ENCODE assay signal across 13 cellular contexts in genomic region chr14:74834682-74835392, GRCh38. TPM values are rescaled to one million over a fixed set of nuclear protein-coding genes. Genes with fewer than 3 reads are reported as not detected.
DNase-seq lines count a peak whose midpoint lies in the region; ATAC-seq, FAIRE-seq and TF ChIP-seq lines count a peak whose summit lies in the region.
"Had no signal": no experiment of that assay in that cellular context is flagged by ENCODE, and none has a peak within 500 bp of the region (broad histone marks: within the 10 kb centered on the region; RNA-seq: fewer than 3 reads in every experiment).

No MANE protein-coding gene starts in this region.

- POLR2A ChIA-PET in activated B cell treated with CpG ODN at 0.5 μM for 24 hours (lab: Charles Lee): interaction anchor here (1.1 to 3.9 kb wide), 4 partner anchors 11 to 47 kb away, joined by 3 to 13 read pairs (median 4); partner anchors contain the start of gene DLST

- no peak for ATAC-seq in activated B cell treated with CpG ODN at 0.5 μM for 24 hours (ENCODE audit: low read depth)
- ATAC-seq in sciatic nerve: no peak

- peaks cover 55% of the 10 kb centered on the region for H3K4me1 Mint-ChIP-seq in activated naive CD4-positive, alpha-beta T cell treated with anti-CD3 and anti-CD28 coated beads, Interleukin-2, amount 50 U/mL, for 24 hours
- H3K4me1 Mint-ChIP-seq in activated B cell treated with CpG ODN at 0.5 μM for 24 hours (peaks cover 52% of the 10 kb centered on the region), type B pancreatic cell (ENCODE audit: unreplicated experiment) (peaks cover 13% of the 10 kb centered on the region)

- no peak overlapping the region for H3K4me3 ChIP-seq in kidney (ENCODE audit: low read length in 2 of 2)
- H3K4me3 ChIP-seq: SJCRH30 had no signal

- peaks cover 10% of the 10 kb centered on the region for H3K36me3 Mint-ChIP-seq in activated naive CD4-positive, alpha-beta T cell treated with anti-CD3 and anti-CD28 coated beads, Interleukin-2, amount 50 U/mL, for 24 hours
- peaks cover 24% of the 10 kb centered on the region for H3K36me3 Mint-ChIP-seq in activated B cell treated with CpG ODN at 0.5 μM for 24 hours (ENCODE audit: low read depth)
- peaks cover 14% of the 10 kb centered on the region for H3K36me3 Mint-ChIP-seq in type B pancreatic cell

- no peak for DNase-seq in activated naive CD4-positive, alpha-beta T cell treated with anti-CD3 and anti-CD28 coated beads, Interleukin-2, amount 50 U/mL, for 16 hours
- DNase-seq in activated B cell treated with CpG ODN at 0.5 μM for 24 hours (no peak), kidney (no peak), type B pancreatic cell (ENCODE audit: extremely low spot score, unreplicated experiment) (no peak), sciatic nerve (ENCODE audit: low spot score) (no peak), CD1c-positive myeloid dendritic cell (ENCODE audit: extremely low spot score) (no peak), NCI-H2196 treated with DMSO at 0.1 percent for 48 hours (lab: John Stamatoyannopoulos, UW; ENCODE audit: unreplicated experiment) (no peak)
- DNase-seq: activated CD4-positive, CD25-positive, alpha-beta regulatory T cell treated with anti-CD3 and anti-CD28 coated beads, Interleukin-2, amount 50 U/mL, for 72 hours; cortex of kidney; foreskin fibroblast; NCI-H774; SJCRH30 had no signal

- peak overlapping the region; percentile 5 to 48 for H3K27ac ChIP-seq in kidney (ENCODE audit: low read depth in 2 of 2, low read length in 2 of 2)
- H3K27ac ChIP-seq: SJCRH30 had no signal

- H3K4me1 ChIP-seq in kidney (ENCODE audit: control insufficient read depth in 1 of 2, insufficient read depth in 1 of 2, low read depth in 1 of 2, low read length in 2 of 2): peaks cover 6 to 15% of the 10 kb centered on the region in 2 donors
- H3K4me1 ChIP-seq: SJCRH30 had no signal

- peak overlapping the region; percentile 6 for H3K4me3 Mint-ChIP-seq in activated naive CD4-positive, alpha-beta T cell treated with anti-CD3 and anti-CD28 coated beads, Interleukin-2, amount 50 U/mL, for 24 hours
- no peak overlapping the region for H3K4me3 Mint-ChIP-seq in activated B cell treated with CpG ODN at 0.5 μM for 24 hours
- H3K4me3 Mint-ChIP-seq in type B pancreatic cell: no peak overlapping the region

- intact Hi-C loops in activated B cell treated with CpG ODN at 0.5 μM for 24 hours (cut with micrococcal nuclease) (no loop called here), kidney (cut with DNase I) (no loop called here), sciatic nerve (cut with DNase I) (no loop called here)

- peaks cover 10 to 15% of the 10 kb centered on the region in 2 donors for H3K36me3 ChIP-seq in kidney (ENCODE audit: control insufficient read depth in 1 of 2, insufficient read depth in 2 of 2, low read length in 2 of 2)

- CTCF ChIA-PET in activated B cell treated with CpG ODN at 0.5 μM for 24 hours (lab: Charles Lee): interaction anchor here (1.0 to 2.4 kb wide), 4 partner anchors 25 to 71 kb away, joined by 3 to 14 read pairs (median 4); no protein-coding TSS in a partner anchor

- no peaks in the 10 kb centered on the region for H3K9me3 Mint-ChIP-seq in activated naive CD4-positive, alpha-beta T cell treated with anti-CD3 and anti-CD28 coated beads, Interleukin-2, amount 50 U/mL, for 24 hours
- H3K9me3 Mint-ChIP-seq in activated B cell treated with CpG ODN at 0.5 μM for 24 hours (no peaks in the 10 kb centered on the region), type B pancreatic cell (no peaks in the 10 kb centered on the region)

- H3K27me3 Mint-ChIP-seq in activated naive CD4-positive, alpha-beta T cell treated with anti-CD3 and anti-CD28 coated beads, Interleukin-2, amount 50 U/mL, for 24 hours: no peaks in the 10 kb centered on the region
- H3K27me3 Mint-ChIP-seq in activated B cell treated with CpG ODN at 0.5 μM for 24 hours (no peaks in the 10 kb centered on the region), type B pancreatic cell (no peaks in the 10 kb centered on the region)

- FAIRE-seq in kidney (lab: Jason Lieb, UNC): peak; percentile 21

- peak overlapping the region; percentile 86 for H3K27ac Mint-ChIP-seq in activated naive CD4-positive, alpha-beta T cell treated with anti-CD3 and anti-CD28 coated beads, Interleukin-2, amount 50 U/mL, for 24 hours
- H3K27ac Mint-ChIP-seq in activated B cell treated with CpG ODN at 0.5 μM for 24 hours (peak overlapping the region; percentile 94), type B pancreatic cell (peak overlapping the region; percentile 10)

- H3K9me3 ChIP-seq in kidney (ENCODE audit: control insufficient read depth in 1 of 2, low read length in 2 of 2): no peaks in the 10 kb centered on the region
- H3K9me3 ChIP-seq: SJCRH30 had no signal

- no peak overlapping the region for H3K9ac ChIP-seq in kidney (ENCODE audit: low read length in 2 of 2)

- TF ChIP-seq CTCF in activated B cell treated with CpG ODN at 0.5 μM for 24 hours (IDR thresholded peaks at IDR 0.05) (no peak), kidney (IDR thresholded peaks at IDR 0.05; ENCODE audit: borderline replicate concordance, extremely low read depth, insufficient read depth) (no peak), type B pancreatic cell (conservative IDR thresholded peaks at IDR 0.05) (no peak)

RNA-seq across cellular contexts. Expression of gene PROX2, which starts 41.1 kb away (rescaled TPM):
- total RNA-seq in activated B cell treated with CpG ODN at 0.5 μM for 24 hours (0.07 TPM in 1 of 2 replicates, not detected in the other), kidney (not detected), type B pancreatic cell (ENCODE audit: low replicate concordance) (not detected in 2 replicates), sciatic nerve (not detected)
- polyA plus RNA-seq in kidney (ENCODE audit: insufficient read depth, low read depth, low replicate concordance): not detected
- total RNA-seq: SJCRH30 had no signal

RNA-seq across cellular contexts. Expression of gene DLST, which starts 46.9 kb away (rescaled TPM):
- total RNA-seq in activated B cell treated with CpG ODN at 0.5 μM for 24 hours: 73.1 and 90.4 TPM in 2 replicates
- total RNA-seq in kidney: 98.6 TPM
- 112 TPM for polyA plus RNA-seq in kidney (ENCODE audit: insufficient read depth, low read depth, low replicate concordance)
- 97.2 and 114 TPM in 2 replicates for total RNA-seq in type B pancreatic cell (ENCODE audit: low replicate concordance)
- 79.6 TPM for total RNA-seq in sciatic nerve

Comparison
In these comparisons a context has a peak if more than half of its experiments do, and no peak if none do; other contexts are left out.
1. H3K27ac Mint-ChIP-seq: peak in every context shown above with its lines; median percentile 94 in activated B cell treated with CpG ODN at 0.5 μM for 24 hours; 86 in activated naive CD4-positive, alpha-beta T cell treated with anti-CD3 and anti-CD28 coated beads, Interleukin-2, amount 50 U/mL, for 24 hours; 10 in type B pancreatic cell.